14 cellular contexts compared by ENCODE assay signal in genomic region chr3:129106866-129107565, GRCh38. TPM values are rescaled to one million over a fixed set of nuclear protein-coding genes. Genes with fewer than 3 reads are reported as not detected.
DNase-seq lines count a peak whose midpoint lies in the region; ATAC-seq and TF ChIP-seq lines count a peak whose summit lies in the region.
"Had no signal": no experiment of that assay in that cellular context is flagged by ENCODE, and none has a peak within 500 bp of the region (broad histone marks: within the 10 kb centered on the region; RNA-seq: fewer than 3 reads in every experiment).

No MANE protein-coding gene starts in this region.

- TF ChIP-seq CTCF in CD4-positive, alpha-beta T cell (IDR thresholded peaks at IDR 0.05): no peak
- TF ChIP-seq CTCF in right lobe of liver (IDR thresholded peaks at IDR 0.05) (no peak), ovary (IDR thresholded peaks at IDR 0.05) (no peak), RWPE1 (conservative IDR thresholded peaks at IDR 0.05; ENCODE audit: low read depth) (no peak)

- in situ Hi-C loops in G401 (cut with HindIII; ENCODE audit: low sequenced_read_pairs): no loop called here

- ATAC-seq in CD4-positive, alpha-beta T cell (ENCODE audit: poor library complexity): no peak
- ATAC-seq in right lobe of liver: peak in 3 of 4 donors; percentile 34 to 40 (median 36)
- ATAC-seq in HG02678 (IDR thresholded peaks at IDR 0.05; ENCODE audit: unreplicated experiment): no peak
- ATAC-seq: esophagus mucosa, psoas muscle had no signal

- H3K9me3 ChIP-seq in CD4-positive, alpha-beta T cell (ENCODE audit: control insufficient read depth, low read length): no peaks in the 10 kb centered on the region
- H3K9me3 ChIP-seq in right lobe of liver (no peaks in the 10 kb centered on the region), ovary (no peaks in the 10 kb centered on the region)
- H3K9me3 ChIP-seq: psoas muscle, upper lobe of left lung had no signal

- no peak overlapping the region for H3K4me3 ChIP-seq in right lobe of liver
- no peak overlapping the region for H3K4me3 ChIP-seq in ovary
- H3K4me3 ChIP-seq: psoas muscle, upper lobe of left lung had no signal

- peaks cover 0 to 64% (median 21%) of the 10 kb centered on the region in 4 donors for H3K4me1 ChIP-seq in right lobe of liver
- peaks cover 20% of the 10 kb centered on the region for H3K4me1 ChIP-seq in ovary (ENCODE audit: insufficient read depth)
- H3K4me1 ChIP-seq: psoas muscle had no signal

- no peaks in the 10 kb centered on the region for H3K9me3 Mint-ChIP-seq in CD4-positive, alpha-beta T cell
- no peaks in the 10 kb centered on the region for H3K9me3 Mint-ChIP-seq in activated T-helper 1 cell treated with anti-CD3 and anti-CD28 coated beads, Interleukin-12 subunit alpha, Interleukin-12 subunit beta, Interleukin-2, Interleukin-4 antibody, amounts not matched to agents 30 ng/mL and 10 ng/mL and 1 ng/mL, durations not matched to agents 14 hours and 24 hours and 36 hours

- no peak for TF ChIP-seq EP300 in ovary (IDR thresholded peaks at IDR 0.05)

- no peaks in the 10 kb centered on the region for H3K27me3 Mint-ChIP-seq in CD4-positive, alpha-beta T cell
- H3K27me3 Mint-ChIP-seq in activated T-helper 1 cell treated with anti-CD3 and anti-CD28 coated beads, Interleukin-12 subunit alpha, Interleukin-12 subunit beta, Interleukin-2, Interleukin-4 antibody, amounts not matched to agents 30 ng/mL and 10 ng/mL and 1 ng/mL, durations not matched to agents 14 hours and 24 hours and 36 hours (ENCODE audit: insufficient read depth): no peaks in the 10 kb centered on the region

- 60% methylated on average over 4 of the region's 19 CpGs for WGBS in right lobe of liver (ENCODE audit: insufficient coverage, low coverage, low lambda C conversion rate, missing lambda C conversion rate)
- 64 to 70% (median 69%) methylated on average over 19 of the region's 19 CpGs for WGBS in ovary, 3 donors

- H3K27ac Mint-ChIP-seq in CD4-positive, alpha-beta T cell: peak overlapping the region; percentile 75
- peak overlapping the region; percentile 12 for H3K27ac Mint-ChIP-seq in activated T-helper 1 cell treated with anti-CD3 and anti-CD28 coated beads, Interleukin-12 subunit alpha, Interleukin-12 subunit beta, Interleukin-2, Interleukin-4 antibody, amounts not matched to agents 30 ng/mL and 10 ng/mL and 1 ng/mL, durations not matched to agents 14 hours and 24 hours and 36 hours

- peaks cover 79% of the 10 kb centered on the region for H3K4me1 Mint-ChIP-seq in CD4-positive, alpha-beta T cell (ENCODE audit: low read depth)
- peaks cover 49% of the 10 kb centered on the region for H3K4me1 Mint-ChIP-seq in activated T-helper 1 cell treated with anti-CD3 and anti-CD28 coated beads, Interleukin-12 subunit alpha, Interleukin-12 subunit beta, Interleukin-2, Interleukin-4 antibody, amounts not matched to agents 30 ng/mL and 10 ng/mL and 1 ng/mL, durations not matched to agents 14 hours and 24 hours and 36 hours (ENCODE audit: low read depth)

- H3K27ac ChIP-seq in CD4-positive, alpha-beta T cell (ENCODE audit: low read depth, low read length): peak overlapping the region; percentile 22
- H3K27ac ChIP-seq in right lobe of liver: no peak overlapping the region
- no peak overlapping the region for H3K27ac ChIP-seq in ovary
- H3K27ac ChIP-seq in RWPE1: no peak overlapping the region
- H3K27ac ChIP-seq: psoas muscle, upper lobe of left lung had no signal

- H3K36me3 Mint-ChIP-seq in CD4-positive, alpha-beta T cell (ENCODE audit: low read depth): peaks cover 79% of the 10 kb centered on the region
- H3K36me3 Mint-ChIP-seq in activated T-helper 1 cell treated with anti-CD3 and anti-CD28 coated beads, Interleukin-12 subunit alpha, Interleukin-12 subunit beta, Interleukin-2, Interleukin-4 antibody, amounts not matched to agents 30 ng/mL and 10 ng/mL and 1 ng/mL, durations not matched to agents 14 hours and 24 hours and 36 hours (ENCODE audit: low read depth): peaks cover 37% of the 10 kb centered on the region

- POLR2A ChIA-PET in CD4-positive, alpha-beta T cell (lab: Charles Lee): interaction anchor here (0.6 to 4.3 kb wide), 3 partner anchors 10 to 67 kb away, joined by 3 to 33 read pairs (median 4); partner anchors contain the start of gene RAB43
- POLR2A ChIA-PET in RWPE1 (lab: Yijun Ruan, JAX; ENCODE audit: low non-redundant PET): no interaction called here

- peaks cover 7 to 16% (median 11%) of the 10 kb centered on the region in 4 donors for H3K36me3 ChIP-seq in right lobe of liver
- no peaks in the 10 kb centered on the region for H3K36me3 ChIP-seq in ovary

- H3K4me3 Mint-ChIP-seq in CD4-positive, alpha-beta T cell: peak overlapping the region; percentile 42
- H3K4me3 Mint-ChIP-seq in activated T-helper 1 cell treated with anti-CD3 and anti-CD28 coated beads, Interleukin-12 subunit alpha, Interleukin-12 subunit beta, Interleukin-2, Interleukin-4 antibody, amounts not matched to agents 30 ng/mL and 10 ng/mL and 1 ng/mL, durations not matched to agents 14 hours and 24 hours and 36 hours: no peak overlapping the region

- no peak for TF ChIP-seq POLR2A in right lobe of liver (IDR thresholded peaks at IDR 0.05)
- TF ChIP-seq POLR2A in ovary (IDR thresholded peaks at IDR 0.05): no peak

- intact Hi-C loops in CD4-positive, alpha-beta T cell (cut with DNase I, micrococcal nuclease): no loop called here
- intact Hi-C loops in activated T-helper 1 cell treated with anti-CD3 and anti-CD28 coated beads, Interleukin-12 subunit alpha, Interleukin-12 subunit beta, Interleukin-2, Interleukin-4 antibody, amounts not matched to agents 30 ng/mL and 10 ng/mL and 1 ng/mL, durations not matched to agents 14 hours and 24 hours and 36 hours (cut with micrococcal nuclease): no loop called here
- intact Hi-C loops in right lobe of liver (cut with DNase I) (no loop called here), ovary (cut with DNase I) (no loop called here)

- no peak for DNase-seq in CD4-positive, alpha-beta T cell
- DNase-seq in G401 (ENCODE audit: low spot score) (peak; percentile 88), right lobe of liver (peak in 1 of 3 donors; percentile 47), ovary (no peak), RWPE1 (ENCODE audit: low spot score) (no peak)
- DNase-seq in activated T-helper 1 cell treated with anti-CD3 and anti-CD28 coated beads, Interleukin-12 subunit alpha, Interleukin-12 subunit beta, Interleukin-2, Interleukin-4 antibody, amounts not matched to agents 30 ng/mL and 10 ng/mL and 1 ng/mL, durations not matched to agents 14 hours and 24 hours and 36 hours (ENCODE audit: low spot score): no peak
- DNase-seq: head of caudate nucleus; NK-92 treated with Interleukin-12 subunit alpha and Interleukin-12 subunit beta, amount 100 ng/mL, for 24 hours; psoas muscle; T-helper 9 cell had no signal

- CTCF ChIA-PET in CD4-positive, alpha-beta T cell (lab: Charles Lee): interaction anchor here (0.9 kb wide), 1 partner anchor 13 kb away, joined by 3 read pairs; no protein-coding TSS in a partner anchor
- CTCF ChIA-PET in RWPE1 (lab: Yijun Ruan, JAX): interaction anchor here (0.6 to 0.7 kb wide), 2 partner anchors 23 to 136 kb away, joined by 3 read pairs; no protein-coding TSS in a partner anchor

- H3K27me3 ChIP-seq in CD4-positive, alpha-beta T cell (ENCODE audit: control insufficient read depth, insufficient read depth, low read length): no peaks in the 10 kb centered on the region
- H3K27me3 ChIP-seq in right lobe of liver: no peaks in the 10 kb centered on the region
- H3K27me3 ChIP-seq in ovary: no peaks in the 10 kb centered on the region
- H3K27me3 ChIP-seq: upper lobe of left lung had no signal

RNA-seq across cellular contexts. Expression of gene RAB43, which starts 14.6 kb away (rescaled TPM):
- total RNA-seq in CD4-positive, alpha-beta T cell: 10 to 100 TPM; 47.5 to 48.1 TPM
- total RNA-seq in G401 (2014; rRNA removed; shearing (Covaris generic)): 13.0 and 17.5 TPM in 2 replicates
- total RNA-seq in activated T-helper 1 cell treated with anti-CD3 and anti-CD28 coated beads, Interleukin-12 subunit alpha, Interleukin-12 subunit beta, Interleukin-2, Interleukin-4 antibody, amounts not matched to agents 30 ng/mL and 10 ng/mL and 1 ng/mL, durations not matched to agents 14 hours and 24 hours and 36 hours: 46.8 and 47.6 TPM in 2 replicates
- total RNA-seq in right lobe of liver: 10 to 100 TPM; 21.8 to 67.2 (median 38.5) TPM
- 10 to 100 TPM; 10.9 to 37.7 (median 24.8) TPM for total RNA-seq in ovary
- 10 to 100 TPM in 1 of 2 donors, under 1 TPM in 1; 0.88 to 22.3 TPM for polyA plus RNA-seq in ovary

RNA-seq across cellular contexts. Expression of gene GP9, which starts 46.4 kb away (rescaled TPM):
- total RNA-seq in CD4-positive, alpha-beta T cell: not detected
- total RNA-seq in G401 (2014; rRNA removed; shearing (Covaris generic)): not detected in 2 replicates
- total RNA-seq in activated T-helper 1 cell treated with anti-CD3 and anti-CD28 coated beads, Interleukin-12 subunit alpha, Interleukin-12 subunit beta, Interleukin-2, Interleukin-4 antibody, amounts not matched to agents 30 ng/mL and 10 ng/mL and 1 ng/mL, durations not matched to agents 14 hours and 24 hours and 36 hours: not detected in 2 replicates
- under 1 TPM in 1 of 6 experiments, not detected in 5; 0.50 TPM for total RNA-seq in right lobe of liver
- total RNA-seq in ovary: not detected
- polyA plus RNA-seq in ovary: not detected
- total RNA-seq: esophagus mucosa, kidney epithelial cell, psoas muscle had no signal

RNA-seq across cellular contexts. Expression of gene ISY1, which starts 53.8 kb away (rescaled TPM):
- total RNA-seq in CD4-positive, alpha-beta T cell: 10 to 100 TPM; 28.2 to 28.5 TPM
- 30.3 and 64.2 TPM in 2 replicates for total RNA-seq in G401 (2014; rRNA removed; shearing (Covaris generic))
- total RNA-seq in activated T-helper 1 cell treated with anti-CD3 and anti-CD28 coated beads, Interleukin-12 subunit alpha, Interleukin-12 subunit beta, Interleukin-2, Interleukin-4 antibody, amounts not matched to agents 30 ng/mL and 10 ng/mL and 1 ng/mL, durations not matched to agents 14 hours and 24 hours and 36 hours: 72.3 and 75.4 TPM in 2 replicates
- total RNA-seq in right lobe of liver (10 to 100 TPM in 2 of 6 experiments, 1 to 10 TPM in 4; 2.8 to 10.8 (median 8.9) TPM), ovary (10 to 100 TPM; 13.1 to 36.6 (median 28.5) TPM)
- polyA plus RNA-seq in ovary: 10 to 100 TPM; 31.7 to 45.3 TPM

Comparison
In these comparisons a context has a peak if more than half of its experiments do, and no peak if none do; other contexts are left out.
1. ATAC-seq: peak in right lobe of liver (3 of 4); none in CD4-positive, alpha-beta T cell (single experiment) and HG02678 (single experiment).